Comparison of ENCODE assay signal across 1 cellular context in the genomic region with DNA sequence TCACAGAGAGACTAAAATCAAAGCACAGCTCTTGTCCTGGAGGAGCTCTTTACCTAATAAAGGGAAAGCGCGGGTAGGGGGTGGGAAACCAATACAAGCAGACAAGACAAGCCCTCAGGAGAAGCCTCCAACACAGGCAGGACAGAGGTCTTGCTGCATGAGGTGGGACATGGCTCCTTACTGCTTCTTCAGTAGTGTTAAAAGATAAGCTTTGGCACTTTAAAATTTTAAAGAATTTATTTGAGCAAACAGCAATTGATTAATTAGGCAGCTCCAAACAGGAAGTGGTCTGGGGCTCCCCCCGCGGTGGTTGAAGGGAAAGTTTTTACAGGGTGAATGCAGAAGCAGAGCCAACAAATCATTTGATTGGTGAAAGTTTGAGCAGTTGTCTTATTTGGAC.
TF ChIP-seq lines count a peak whose summit lies in the region.

No MANE protein-coding gene starts in this region.

TF ChIP-seq in GM23338, 12 proteins besides CTCF, POLR2A, EP300 and RAD21 (continued from another document):
- TF ChIP-seq, protein P1, sequence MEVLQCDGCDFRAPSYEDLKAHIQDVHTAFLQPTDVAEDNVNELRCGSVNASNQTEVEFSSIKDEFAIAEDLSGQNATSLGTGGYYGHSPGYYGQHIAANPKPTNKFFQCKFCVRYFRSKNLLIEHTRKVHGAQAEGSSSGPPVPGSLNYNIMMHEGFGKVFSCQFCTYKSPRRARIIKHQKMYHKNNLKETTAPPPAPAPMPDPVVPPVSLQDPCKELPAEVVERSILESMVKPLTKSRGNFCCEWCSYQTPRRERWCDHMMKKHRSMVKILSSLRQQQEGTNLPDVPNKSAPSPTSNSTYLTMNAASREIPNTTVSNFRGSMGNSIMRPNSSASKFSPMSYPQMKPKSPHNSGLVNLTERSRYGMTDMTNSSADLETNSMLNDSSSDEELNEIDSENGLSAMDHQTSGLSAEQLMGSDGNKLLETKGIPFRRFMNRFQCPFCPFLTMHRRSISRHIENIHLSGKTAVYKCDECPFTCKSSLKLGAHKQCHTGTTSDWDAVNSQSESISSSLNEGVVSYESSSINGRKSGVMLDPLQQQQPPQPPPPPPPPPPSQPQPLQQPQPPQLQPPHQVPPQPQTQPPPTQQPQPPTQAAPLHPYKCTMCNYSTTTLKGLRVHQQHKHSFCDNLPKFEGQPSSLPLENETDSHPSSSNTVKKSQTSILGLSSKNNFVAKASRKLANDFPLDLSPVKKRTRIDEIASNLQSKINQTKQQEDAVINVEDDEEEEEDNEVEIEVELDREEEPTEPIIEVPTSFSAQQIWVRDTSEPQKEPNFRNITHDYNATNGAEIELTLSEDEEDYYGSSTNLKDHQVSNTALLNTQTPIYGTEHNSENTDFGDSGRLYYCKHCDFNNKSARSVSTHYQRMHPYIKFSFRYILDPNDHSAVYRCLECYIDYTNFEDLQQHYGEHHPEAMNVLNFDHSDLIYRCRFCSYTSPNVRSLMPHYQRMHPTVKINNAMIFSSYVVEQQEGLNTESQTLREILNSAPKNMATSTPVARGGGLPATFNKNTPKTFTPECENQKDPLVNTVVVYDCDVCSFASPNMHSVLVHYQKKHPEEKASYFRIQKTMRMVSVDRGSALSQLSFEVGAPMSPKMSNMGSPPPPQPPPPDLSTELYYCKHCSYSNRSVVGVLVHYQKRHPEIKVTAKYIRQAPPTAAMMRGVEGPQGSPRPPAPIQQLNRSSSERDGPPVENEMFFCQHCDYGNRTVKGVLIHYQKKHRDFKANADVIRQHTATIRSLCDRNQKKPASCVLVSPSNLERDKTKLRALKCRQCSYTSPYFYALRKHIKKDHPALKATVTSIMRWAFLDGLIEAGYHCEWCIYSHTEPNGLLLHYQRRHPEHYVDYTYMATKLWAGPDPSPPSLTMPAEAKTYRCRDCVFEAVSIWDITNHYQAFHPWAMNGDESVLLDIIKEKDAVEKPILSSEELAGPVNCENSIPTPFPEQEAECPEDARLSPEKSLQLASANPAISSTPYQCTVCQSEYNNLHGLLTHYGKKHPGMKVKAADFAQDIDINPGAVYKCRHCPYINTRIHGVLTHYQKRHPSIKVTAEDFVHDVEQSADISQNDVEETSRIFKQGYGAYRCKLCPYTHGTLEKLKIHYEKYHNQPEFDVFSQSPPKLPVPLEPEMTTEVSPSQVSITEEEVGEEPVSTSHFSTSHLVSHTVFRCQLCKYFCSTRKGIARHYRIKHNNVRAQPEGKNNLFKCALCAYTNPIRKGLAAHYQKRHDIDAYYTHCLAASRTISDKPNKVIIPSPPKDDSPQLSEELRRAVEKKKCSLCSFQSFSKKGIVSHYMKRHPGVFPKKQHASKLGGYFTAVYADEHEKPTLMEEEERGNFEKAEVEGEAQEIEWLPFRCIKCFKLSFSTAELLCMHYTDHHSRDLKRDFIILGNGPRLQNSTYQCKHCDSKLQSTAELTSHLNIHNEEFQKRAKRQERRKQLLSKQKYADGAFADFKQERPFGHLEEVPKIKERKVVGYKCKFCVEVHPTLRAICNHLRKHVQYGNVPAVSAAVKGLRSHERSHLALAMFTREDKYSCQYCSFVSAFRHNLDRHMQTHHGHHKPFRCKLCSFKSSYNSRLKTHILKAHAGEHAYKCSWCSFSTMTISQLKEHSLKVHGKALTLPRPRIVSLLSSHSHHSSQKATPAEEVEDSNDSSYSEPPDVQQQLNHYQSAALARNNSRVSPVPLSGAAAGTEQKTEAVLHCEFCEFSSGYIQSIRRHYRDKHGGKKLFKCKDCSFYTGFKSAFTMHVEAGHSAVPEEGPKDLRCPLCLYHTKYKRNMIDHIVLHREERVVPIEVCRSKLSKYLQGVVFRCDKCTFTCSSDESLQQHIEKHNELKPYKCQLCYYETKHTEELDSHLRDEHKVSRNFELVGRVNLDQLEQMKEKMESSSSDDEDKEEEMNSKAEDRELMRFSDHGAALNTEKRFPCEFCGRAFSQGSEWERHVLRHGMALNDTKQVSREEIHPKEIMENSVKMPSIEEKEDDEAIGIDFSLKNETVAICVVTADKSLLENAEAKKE (CRISPR knock-in tag; IDR thresholded peaks at IDR 0.05) = no peak
- TF ChIP-seq ZNF114 (CRISPR knock-in tag; IDR thresholded peaks at IDR 0.05) (no peak), EZH2 (IDR thresholded peaks at IDR 0.05; ENCODE audit: low read depth, unreplicated experiment) (no peak)
